29 cellular contexts compared by ENCODE assay signal in the genomic region with DNA sequence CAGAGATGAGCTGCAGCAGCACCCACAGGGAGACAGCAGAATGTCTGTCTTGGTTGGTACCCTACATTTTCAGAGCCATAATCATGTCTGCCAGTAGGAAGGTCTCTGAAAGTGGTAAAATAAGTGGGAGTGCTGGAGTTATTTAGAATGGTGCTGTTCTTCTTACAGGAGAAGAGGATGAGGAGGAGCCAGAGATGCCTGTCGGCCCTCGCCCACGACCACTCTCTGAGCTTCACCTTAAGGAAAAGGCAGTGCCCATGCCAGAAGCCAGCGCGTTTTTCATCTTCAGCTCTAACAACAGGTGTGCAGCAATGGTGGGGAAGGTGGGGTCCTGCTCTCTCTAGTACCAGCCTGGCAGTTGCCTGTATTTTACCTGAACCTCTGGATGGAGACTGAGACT.
"Had no signal": no experiment of that assay in that cellular context is flagged by ENCODE, and none has a peak within 500 bp of the region (broad histone marks: within the 10 kb centered on the region; RNA-seq: fewer than 3 reads in every experiment).

No MANE protein-coding gene starts in this region.

- H3K9me3 ChIP-seq: neutrophil, pancreas, prostate gland, thyroid gland, uterus had no signal

- H3K4me3 Mint-ChIP-seq: naive B cell; naive thymus-derived CD8-positive, alpha-beta T cell; natural killer cell treated with Interleukin-12 subunit alpha and Interleukin-12 subunit beta and Interleukin-15 and Interleukin-18, amount 100 ng/mL, for 72 hours; nephron progenitor cell; neural crest cell; stimulated activated naive B cell treated with anti-CD40 and anti-IgM and Interleukin-4, amounts not matched to agents 10 μg/mL and 1 μg/mL and 100 μg/mL, for 72 hours; stimulated activated naive CD8-positive, alpha-beta T cell treated with anti-CD3 and anti-CD28 coated beads, Interleukin-15, Interleukin-2, amounts not matched to agents 100 ng/mL and 50 ng/mL, for 24 hours had no signal

- ATAC-seq: naive thymus-derived CD8-positive, alpha-beta T cell; natural killer cell treated with Interleukin-12 subunit alpha and Interleukin-12 subunit beta and Interleukin-15 and Interleukin-18, amount 100 ng/mL, for 72 hours; pancreas; right cardiac atrium; right lobe of liver; stimulated activated naive B cell treated with anti-CD40 and anti-IgM and Interleukin-4, amounts not matched to agents 10 μg/mL and 1 μg/mL and 100 μg/mL, for 72 hours had no signal

- H3K36me3 Mint-ChIP-seq: naive thymus-derived CD8-positive, alpha-beta T cell had no signal

- H3K36me3 ChIP-seq: neutrophil, pancreas, prostate gland, right lobe of liver, thyroid gland, uterus had no signal

- H3K4me3 ChIP-seq: pancreas, prostate gland, right lobe of liver, skin epidermis, smooth muscle cell, spleen, stomach, thoracic aorta, thyroid gland, tibial nerve, upper lobe of left lung, uterus had no signal

- H3K27ac Mint-ChIP-seq: naive B cell; naive thymus-derived CD8-positive, alpha-beta T cell; natural killer cell treated with Interleukin-12 subunit alpha and Interleukin-12 subunit beta and Interleukin-15 and Interleukin-18, amount 100 ng/mL, for 72 hours; nephron progenitor cell; stimulated activated naive B cell treated with anti-CD40 and anti-IgM and Interleukin-4, amounts not matched to agents 10 μg/mL and 1 μg/mL and 100 μg/mL, for 72 hours; stimulated activated naive CD8-positive, alpha-beta T cell treated with anti-CD3 and anti-CD28 coated beads, Interleukin-15, Interleukin-2, amounts not matched to agents 100 ng/mL and 50 ng/mL, for 24 hours had no signal

- H3K4me1 ChIP-seq: pancreas, prostate gland, right lobe of liver, spleen, stomach, thyroid gland, tibial nerve, upper lobe of left lung, uterus had no signal

- H3K27me3 ChIP-seq: neutrophil, pancreas, right lobe of liver, stomach, thyroid gland, tibial nerve, upper lobe of left lung, uterus had no signal

- H3K4me1 Mint-ChIP-seq: naive B cell; naive thymus-derived CD8-positive, alpha-beta T cell; stimulated activated naive B cell treated with anti-CD40 and anti-IgM and Interleukin-4, amounts not matched to agents 10 μg/mL and 1 μg/mL and 100 μg/mL, for 72 hours had no signal

- DNase-seq: naive B cell; naive thymus-derived CD8-positive, alpha-beta T cell; nephron progenitor cell; nucleus accumbens; pancreas; right cardiac atrium; right lobe of liver; spleen; stimulated activated CD4-positive, alpha-beta T cell treated with anti-CD3 and anti-CD28 coated beads, Interleukin-12 subunit alpha, Interleukin-12 subunit beta, amount 100 ng/mL, for 4 hours; stimulated activated CD4-positive, alpha-beta T cell treated with anti-CD3 and anti-CD28 coated beads, Interleukin-1b, Interleukin-23, amount 100 ng/mL, for 48 hours; stimulated activated CD4-positive, alpha-beta T cell treated with anti-CD3 and anti-CD28 coated beads, Interleukin-4, amount 100 ng/mL, for 1 hour; stimulated activated CD4-positive, alpha-beta T cell treated with anti-CD3 and anti-CD28 coated beads, Interleukin-4, amount 100 ng/mL, for 4 hours; stimulated activated CD8-positive, alpha-beta memory T cell treated with anti-CD3 and anti-CD28 coated beads, Interleukin-4, amount 100 ng/mL, for 48 hours; stimulated activated naive B cell treated with anti-CD40 and anti-IgM and Interleukin-4, amounts not matched to agents 10 μg/mL and 1 μg/mL and 100 μg/mL, for 72 hours; stimulated activated naive CD4-positive, alpha-beta T cell treated with Interleukin-2 at 50 U/mL for 16 hours; stomach; thyroid gland; trophoblast cell; upper lobe of left lung; uterus had no signal

- H3K27ac ChIP-seq: neutrophil, pancreas, prostate gland, right lobe of liver, skin epidermis, spleen, stomach, thoracic aorta, thyroid gland, tibial nerve, upper lobe of left lung, uterus had no signal
